Comparison of ENCODE assay signal across 1 cellular context in the genomic region with DNA sequence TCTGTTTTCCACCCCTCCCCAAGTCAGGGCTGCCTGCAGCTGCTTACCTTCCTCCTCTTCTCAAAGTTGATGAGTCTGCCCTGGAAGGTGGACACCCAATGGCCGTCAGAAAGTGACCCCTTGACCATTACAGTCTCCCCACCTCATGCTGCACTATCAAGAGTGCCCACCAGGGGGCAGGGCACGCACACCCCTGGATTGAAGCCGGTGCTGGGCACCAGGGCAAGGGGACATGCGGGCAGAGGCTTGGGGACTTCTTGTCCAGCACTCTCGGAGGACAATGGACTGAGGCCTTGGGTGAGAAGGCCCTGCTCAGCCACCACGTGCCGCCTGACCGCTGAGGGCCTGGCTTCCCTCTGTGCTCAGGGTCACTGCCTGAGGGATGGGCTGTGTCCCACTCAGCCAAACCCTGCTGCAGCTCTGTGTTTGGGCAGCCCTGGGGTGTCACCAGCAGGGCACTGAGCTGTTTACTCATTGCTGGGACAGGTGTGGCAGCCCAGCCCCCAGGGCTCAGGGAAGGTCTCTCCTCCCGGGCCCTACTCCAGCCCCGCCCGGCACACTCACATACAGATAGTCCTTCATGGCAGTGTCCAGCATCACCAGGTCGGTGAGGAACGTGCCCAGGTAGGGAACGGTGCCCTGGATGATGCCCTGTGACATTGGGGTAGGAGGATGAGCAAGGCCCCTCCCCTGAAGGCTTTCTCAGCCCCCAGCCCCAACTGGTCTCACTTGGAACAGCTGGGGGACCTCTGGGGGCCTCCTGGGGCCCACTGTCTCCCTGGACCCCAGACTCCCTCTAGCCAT.
TF ChIP-seq lines count a peak whose summit lies in the region.

No MANE protein-coding gene starts in this region.

TF ChIP-seq in HCT116, 20 proteins besides CTCF, POLR2A, EP300 and RAD21:
- TF ChIP-seq JUND (IDR thresholded peaks at IDR 0.05) (no peak), TCF7L2 (IDR thresholded peaks at IDR 0.05; ENCODE audit: borderline replicate concordance, extremely low read depth, insufficient read depth, insufficient read length) (no peak), CBX3 (IDR thresholded peaks at IDR 0.05; ENCODE audit: low read depth) (no peak), SIN3A (IDR thresholded peaks at IDR 0.05; ENCODE audit: low read depth) (no peak), EGR1 (IDR thresholded peaks at IDR 0.05; ENCODE audit: low read depth) (no peak), SP1 (IDR thresholded peaks at IDR 0.05; ENCODE audit: low read depth) (no peak), EZH2phosphoT487 (IDR thresholded peaks at IDR 0.05; ENCODE audit: borderline replicate concordance) (no peak), ZFX (IDR thresholded peaks at IDR 0.05) (no peak), SRF (IDR thresholded peaks at IDR 0.05; ENCODE audit: low read depth) (no peak), FOSL1 (IDR thresholded peaks at IDR 0.05; ENCODE audit: low read depth) (no peak), EZH2 (IDR thresholded peaks at IDR 0.05) (no peak), ZNF274 (IDR thresholded peaks at IDR 0.05; ENCODE audit: low read depth, low read length) (no peak), YY1 (IDR thresholded peaks at IDR 0.05; ENCODE audit: extremely low read depth, insufficient replicate concordance, low read depth, low read length) (no peak), POLR2AphosphoS5 (IDR thresholded peaks at IDR 0.05; ENCODE audit: low read depth, low read length) (no peak), CEBPB (IDR thresholded peaks at IDR 0.05; ENCODE audit: low read depth) (no peak)
- TF ChIP-seq, protein P1, sequence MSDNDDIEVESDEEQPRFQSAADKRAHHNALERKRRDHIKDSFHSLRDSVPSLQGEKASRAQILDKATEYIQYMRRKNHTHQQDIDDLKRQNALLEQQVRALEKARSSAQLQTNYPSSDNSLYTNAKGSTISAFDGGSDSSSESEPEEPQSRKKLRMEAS (IDR thresholded peaks at IDR 0.05): no peak
- TF ChIP-seq, protein P2, sequence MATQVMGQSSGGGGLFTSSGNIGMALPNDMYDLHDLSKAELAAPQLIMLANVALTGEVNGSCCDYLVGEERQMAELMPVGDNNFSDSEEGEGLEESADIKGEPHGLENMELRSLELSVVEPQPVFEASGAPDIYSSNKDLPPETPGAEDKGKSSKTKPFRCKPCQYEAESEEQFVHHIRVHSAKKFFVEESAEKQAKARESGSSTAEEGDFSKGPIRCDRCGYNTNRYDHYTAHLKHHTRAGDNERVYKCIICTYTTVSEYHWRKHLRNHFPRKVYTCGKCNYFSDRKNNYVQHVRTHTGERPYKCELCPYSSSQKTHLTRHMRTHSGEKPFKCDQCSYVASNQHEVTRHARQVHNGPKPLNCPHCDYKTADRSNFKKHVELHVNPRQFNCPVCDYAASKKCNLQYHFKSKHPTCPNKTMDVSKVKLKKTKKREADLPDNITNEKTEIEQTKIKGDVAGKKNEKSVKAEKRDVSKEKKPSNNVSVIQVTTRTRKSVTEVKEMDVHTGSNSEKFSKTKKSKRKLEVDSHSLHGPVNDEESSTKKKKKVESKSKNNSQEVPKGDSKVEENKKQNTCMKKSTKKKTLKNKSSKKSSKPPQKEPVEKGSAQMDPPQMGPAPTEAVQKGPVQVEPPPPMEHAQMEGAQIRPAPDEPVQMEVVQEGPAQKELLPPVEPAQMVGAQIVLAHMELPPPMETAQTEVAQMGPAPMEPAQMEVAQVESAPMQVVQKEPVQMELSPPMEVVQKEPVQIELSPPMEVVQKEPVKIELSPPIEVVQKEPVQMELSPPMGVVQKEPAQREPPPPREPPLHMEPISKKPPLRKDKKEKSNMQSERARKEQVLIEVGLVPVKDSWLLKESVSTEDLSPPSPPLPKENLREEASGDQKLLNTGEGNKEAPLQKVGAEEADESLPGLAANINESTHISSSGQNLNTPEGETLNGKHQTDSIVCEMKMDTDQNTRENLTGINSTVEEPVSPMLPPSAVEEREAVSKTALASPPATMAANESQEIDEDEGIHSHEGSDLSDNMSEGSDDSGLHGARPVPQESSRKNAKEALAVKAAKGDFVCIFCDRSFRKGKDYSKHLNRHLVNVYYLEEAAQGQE (IDR thresholded peaks at IDR 0.05; ENCODE audit: low read depth): no peak
- TF ChIP-seq, protein P3, sequence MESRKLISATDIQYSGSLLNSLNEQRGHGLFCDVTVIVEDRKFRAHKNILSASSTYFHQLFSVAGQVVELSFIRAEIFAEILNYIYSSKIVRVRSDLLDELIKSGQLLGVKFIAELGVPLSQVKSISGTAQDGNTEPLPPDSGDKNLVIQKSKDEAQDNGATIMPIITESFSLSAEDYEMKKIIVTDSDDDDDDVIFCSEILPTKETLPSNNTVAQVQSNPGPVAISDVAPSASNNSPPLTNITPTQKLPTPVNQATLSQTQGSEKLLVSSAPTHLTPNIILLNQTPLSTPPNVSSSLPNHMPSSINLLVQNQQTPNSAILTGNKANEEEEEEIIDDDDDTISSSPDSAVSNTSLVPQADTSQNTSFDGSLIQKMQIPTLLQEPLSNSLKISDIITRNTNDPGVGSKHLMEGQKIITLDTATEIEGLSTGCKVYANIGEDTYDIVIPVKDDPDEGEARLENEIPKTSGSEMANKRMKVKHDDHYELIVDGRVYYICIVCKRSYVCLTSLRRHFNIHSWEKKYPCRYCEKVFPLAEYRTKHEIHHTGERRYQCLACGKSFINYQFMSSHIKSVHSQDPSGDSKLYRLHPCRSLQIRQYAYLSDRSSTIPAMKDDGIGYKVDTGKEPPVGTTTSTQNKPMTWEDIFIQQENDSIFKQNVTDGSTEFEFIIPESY (IDR thresholded peaks at IDR 0.05; ENCODE audit: extremely low read depth, insufficient replicate concordance, low read length): no peak
- TF ChIP-seq, protein P4, sequence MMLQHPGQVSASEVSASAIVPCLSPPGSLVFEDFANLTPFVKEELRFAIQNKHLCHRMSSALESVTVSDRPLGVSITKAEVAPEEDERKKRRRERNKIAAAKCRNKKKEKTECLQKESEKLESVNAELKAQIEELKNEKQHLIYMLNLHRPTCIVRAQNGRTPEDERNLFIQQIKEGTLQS (IDR thresholded peaks at IDR 0.05): no peak
